Comparison of ENCODE assay signal across 23 cellular contexts in the genomic region with DNA sequence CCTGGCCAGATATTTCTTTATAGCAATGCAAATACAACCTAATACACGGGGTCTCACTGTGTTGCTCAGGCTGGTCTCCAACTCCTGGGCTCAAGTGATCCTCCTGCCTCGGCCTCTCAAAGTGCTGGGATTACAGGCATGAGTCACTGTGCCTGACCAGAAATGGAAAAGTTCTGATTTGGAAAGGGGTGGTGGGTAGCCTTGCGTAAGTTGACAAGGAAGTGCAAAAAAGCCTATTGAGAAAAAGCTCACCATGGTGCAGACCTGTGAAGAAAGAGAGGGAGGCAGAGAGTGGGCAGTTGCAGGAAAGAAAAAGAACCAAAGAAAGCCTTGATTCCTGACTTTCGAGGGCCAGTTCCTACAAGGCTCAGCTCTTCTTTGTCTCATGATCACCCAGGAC.
"Had no signal": no experiment of that assay in that cellular context is flagged by ENCODE, and none has a peak within 500 bp of the region (broad histone marks: within the 10 kb centered on the region; RNA-seq: fewer than 3 reads in every experiment).

No MANE protein-coding gene starts in this region.

- H3K9me3 ChIP-seq: adrenal gland, colonic mucosa, gastroesophageal sphincter, tibial artery had no signal

- DNase-seq: activated CD4-positive, alpha-beta T cell treated with anti-CD3 and anti-CD28 coated beads for 4 hours; activated CD4-positive, alpha-beta T cell treated with anti-CD3 and anti-CD28 coated beads, Interleukin-2, amount 50 U/mL, for 48 hours; activated CD4-positive, CD25-positive, alpha-beta regulatory T cell; activated CD8-positive, alpha-beta memory T cell treated with anti-CD3 and anti-CD28 coated beads, Interleukin-2, amount 50 U/mL, for 48 hours; activated naive CD4-positive, alpha-beta T cell; activated T-cell treated with anti-CD3 and anti-CD28 coated beads, Interleukin-2, amount 50 U/mL, for 4 hours; adrenal gland; colonic mucosa; dorsolateral prefrontal cortex; head of caudate nucleus; islet precursor cell; left cardiac atrium; nephron progenitor cell; right cardiac atrium; stimulated activated CD4-positive, alpha-beta T cell treated with anti-CD3 and anti-CD28 coated beads, Interleukin-1b, Interleukin-23, amount 100 ng/mL, for 48 hours; stimulated activated naive CD8-positive, alpha-beta T cell treated with anti-CD3 and anti-CD28 coated beads, Interleukin-15, amount 100 ng/mL, for 72 hours; tibial artery had no signal

- H3K36me3 ChIP-seq: adrenal gland, colonic mucosa, gastroesophageal sphincter, tibial artery had no signal

- H3K4me1 ChIP-seq: adrenal gland, colonic mucosa, gastroesophageal sphincter, parathyroid adenoma, tibial artery had no signal

- FAIRE-seq: astrocyte, urothelium cell line had no signal

- H3K27ac ChIP-seq: adrenal gland, dorsolateral prefrontal cortex, epithelial cell of prostate, gastroesophageal sphincter, parathyroid adenoma, skin epidermis, tibial artery had no signal

- H3K4me3 ChIP-seq: adrenal gland, colonic mucosa, dorsolateral prefrontal cortex, gastroesophageal sphincter, skin epidermis, tibial artery had no signal

- H3K27me3 ChIP-seq: adrenal gland, colonic mucosa, dorsolateral prefrontal cortex, gastroesophageal sphincter, tibial artery had no signal
